ENCODE assay signal across 8 cellular contexts in genomic region chr3:129314757-129315385, GRCh38. TPM values are rescaled to one million over a fixed set of nuclear protein-coding genes. Genes with fewer than 3 reads are reported as not detected.
A peak's percentile ranks its signal among the peaks of the same experiment; 100 is the strongest.
DNase-seq lines count a peak whose midpoint lies in the region; ATAC-seq and TF ChIP-seq lines count a peak whose summit lies in the region.

No MANE protein-coding gene starts in this region.

- ATAC-seq in GM18909 (IDR thresholded peaks at IDR 0.05; ENCODE audit: poor library complexity, unreplicated experiment) (peak; percentile 37), gastroesophageal sphincter (peak; percentile 71)

- no peaks in the 10 kb centered on the region for H3K9me3 ChIP-seq in Loucy (ENCODE audit: insufficient read depth, low read depth, low read length)
- no peaks in the 10 kb centered on the region for H3K9me3 ChIP-seq in gastroesophageal sphincter
- no peaks in the 10 kb centered on the region for H3K9me3 ChIP-seq in thyroid gland

- TF ChIP-seq EP300 in gastroesophageal sphincter (IDR thresholded peaks at IDR 0.05), result no peak

- H4K20me1 ChIP-seq in Loucy (ENCODE audit: insufficient read depth, low read length, poor library complexity, severe bottlenecking), result peaks cover 27% of the 10 kb centered on the region

- H3K36me3 ChIP-seq in Loucy (ENCODE audit: insufficient read depth, low read length) (no peaks in the 10 kb centered on the region), gastroesophageal sphincter (peaks cover 0 to 11% of the 10 kb centered on the region in 2 donors), thyroid gland (no peaks in the 10 kb centered on the region)

- intact Hi-C loops in thyroid gland (cut with DNase I), result loop anchor here (5.0 kb wide), 1 partner anchor 38 kb away; the partner anchor contains the start of gene HMCES

- peak; percentile 38 for TF ChIP-seq CTCF in Loucy (conservative IDR thresholded peaks at IDR 0.05; ENCODE audit: low read length)
- peak in 2 of 4 experiments; percentile 18 to 37 for TF ChIP-seq CTCF in gastroesophageal sphincter (IDR thresholded peaks at IDR 0.05)
- TF ChIP-seq CTCF in nephron progenitor cell (IDR thresholded peaks at IDR 0.05), result no peak
- no peak for TF ChIP-seq CTCF in thyroid gland (IDR thresholded peaks at IDR 0.05)

- no peaks in the 10 kb centered on the region for H3K36me3 Mint-ChIP-seq in activated naive CD8-positive, alpha-beta T cell
- no peaks in the 10 kb centered on the region for H3K36me3 Mint-ChIP-seq in nephron progenitor cell (ENCODE audit: low read depth)

- in situ Hi-C loops in ACHN (cut with HindIII; ENCODE audit: low pct_ligation_motif_present, low pct_unique_long_range_greater_than_20kb, low sequenced_read_pairs), result no loop called here

- peaks cover 28% of the 10 kb centered on the region for H3K4me1 Mint-ChIP-seq in activated naive CD8-positive, alpha-beta T cell (ENCODE audit: low read depth)
- H3K4me1 Mint-ChIP-seq in nephron progenitor cell, result peaks cover 32% of the 10 kb centered on the region

- H3K27ac Mint-ChIP-seq in activated naive CD8-positive, alpha-beta T cell, result no peak overlapping the region
- H3K27ac Mint-ChIP-seq in nephron progenitor cell, result peak overlapping the region; percentile 95

- WGBS in gastroesophageal sphincter (ENCODE audit: low coverage in 1 of 2), 2 donors, result 0% methylated on average over 15 to 19 of the region's 59 CpGs
- 0 to 6% methylated on average over 9 to 10 of the region's 59 CpGs for WGBS in thyroid gland, 2 donors

- peak; percentile 36 to 47 for TF ChIP-seq POLR2A in gastroesophageal sphincter (IDR thresholded peaks at IDR 0.05)
- peak in 1 of 2 donors; percentile 27 for TF ChIP-seq POLR2A in thyroid gland (IDR thresholded peaks at IDR 0.05)

- no peaks in the 10 kb centered on the region for H3K9me2 ChIP-seq in Loucy (replicated peaks; ENCODE audit: low read depth, low read length)

- H3K4me1 ChIP-seq in Loucy (ENCODE audit: insufficient read depth, low read length, poor library complexity, severe bottlenecking) (peaks cover 43% of the 10 kb centered on the region), gastroesophageal sphincter (peaks cover 0 to 34% (median 17%) of the 10 kb centered on the region in 3 donors), thyroid gland (peaks cover 13 to 31% of the 10 kb centered on the region in 2 donors)

- no peaks in the 10 kb centered on the region for H3K27me3 Mint-ChIP-seq in activated naive CD8-positive, alpha-beta T cell
- peaks cover 4% of the 10 kb centered on the region for H3K27me3 Mint-ChIP-seq in nephron progenitor cell (ENCODE audit: low read depth, poor library complexity)

- H3K9me3 Mint-ChIP-seq in activated naive CD8-positive, alpha-beta T cell (ENCODE audit: low read depth), result no peaks in the 10 kb centered on the region
- no peaks in the 10 kb centered on the region for H3K9me3 Mint-ChIP-seq in nephron progenitor cell

- H3K79me2 ChIP-seq in Loucy (ENCODE audit: insufficient read depth, low read length), result peaks cover 59% of the 10 kb centered on the region

- H3K4me2 ChIP-seq in Loucy (ENCODE audit: low read depth, low read length, poor library complexity, severe bottlenecking), result peak overlapping the region; percentile 93

- peak overlapping the region; percentile 99 for H3K9ac ChIP-seq in Loucy (ENCODE audit: low read depth, low read length, poor library complexity, severe bottlenecking)

- DNase-seq in ACHN, result peak; percentile 69
- DNase-seq in RPMI7951 (ENCODE audit: low read depth), result peak; percentile 93
- peak; percentile 89 for DNase-seq in nephron progenitor cell
- peak; percentile 86 to 90 for DNase-seq in thyroid gland

- H3K27ac ChIP-seq in gastroesophageal sphincter, result peak overlapping the region; percentile 58 to 97 (median 92)
- H3K27ac ChIP-seq in thyroid gland, result peak overlapping the region; percentile 81 to 99 (median 94)

- peak overlapping the region; percentile 93 for H3K4me3 ChIP-seq in Loucy (ENCODE audit: low read length, poor library complexity, severe bottlenecking)
- H3K4me3 ChIP-seq in gastroesophageal sphincter, result peak overlapping the region; percentile 77 to 99
- H3K4me3 ChIP-seq in thyroid gland (replicated peaks in 1 of 3), result peak overlapping the region; percentile 78 to 80 (median 78)

- H3K27me3 ChIP-seq in Loucy (ENCODE audit: insufficient read depth, low read length, poor library complexity, severe bottlenecking), result peaks cover 7% of the 10 kb centered on the region
- H3K27me3 ChIP-seq in gastroesophageal sphincter, result no peaks in the 10 kb centered on the region
- H3K27me3 ChIP-seq in thyroid gland, result no peaks in the 10 kb centered on the region

- H3F3A ChIP-seq in Loucy (ENCODE audit: low read depth), result 0 out of 2 replicates have a peak, but pooled peaks cover 5% of the 10 kb centered on the region

- peak overlapping the region; percentile 79 for H3K4me3 Mint-ChIP-seq in activated naive CD8-positive, alpha-beta T cell
- peak overlapping the region; percentile 95 for H3K4me3 Mint-ChIP-seq in nephron progenitor cell

- no peak overlapping the region for H2AFZ ChIP-seq in Loucy (ENCODE audit: low read length)

RNA-seq across cellular contexts. Expression of gene HMCES, which starts 36.2 kb away (rescaled TPM):
- total RNA-seq in RPMI7951 (2014; rRNA removed; shearing (Covaris generic)), result 38.2 and 38.3 TPM in 2 replicates
- total RNA-seq in gastroesophageal sphincter, result 10 to 100 TPM; 25.3 to 35.7 (median 30.2) TPM
- 10 to 100 TPM; 23.7 to 30.9 (median 26.0) TPM for total RNA-seq in thyroid gland

Comparison
In these comparisons a context has a peak if more than half of its experiments do, and no peak if none do; other contexts are left out.
1. Peak in every context shown above with its lines: DNase-seq, ATAC-seq, H3K4me3 ChIP-seq and H3K27ac ChIP-seq.